1 cellular context compared by ENCODE assay signal in the genomic region with DNA sequence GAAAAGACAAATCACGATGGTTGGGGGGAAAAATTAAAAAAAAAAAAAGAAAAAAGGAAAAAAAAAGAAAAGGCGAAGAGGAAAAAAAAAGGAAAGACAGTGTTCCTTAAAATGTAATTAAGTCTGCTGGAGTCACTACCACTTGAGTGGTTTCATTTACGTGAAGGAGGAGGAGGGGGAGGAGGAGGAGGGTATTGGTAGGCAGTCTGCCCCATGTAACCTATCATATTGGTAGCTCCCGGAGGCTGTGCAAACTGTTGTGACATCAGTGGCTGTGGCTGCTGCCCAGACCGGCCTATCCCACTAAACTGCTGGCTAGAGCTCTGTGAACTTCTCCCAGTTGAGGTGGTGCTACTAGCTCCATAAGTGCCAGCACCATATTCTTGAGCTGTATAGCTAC.
TF ChIP-seq lines count a peak whose summit lies in the region.

No MANE protein-coding gene starts in this region.

TF ChIP-seq in GM12878, 131 proteins besides CTCF, POLR2A, EP300 and RAD21:
- TF ChIP-seq POLR2AphosphoS2 (IDR thresholded peaks at IDR 0.05; ENCODE audit: low read depth, low read length) = 0 out of 2 replicates have a peak, but pooled peaks have one; percentile 47
- TF ChIP-seq BRCA1 (IDR thresholded peaks at IDR 0.05; ENCODE audit: low read depth, low read length) = no peak
